Comparison of ENCODE assay signal across 1 cellular context in the genomic region with DNA sequence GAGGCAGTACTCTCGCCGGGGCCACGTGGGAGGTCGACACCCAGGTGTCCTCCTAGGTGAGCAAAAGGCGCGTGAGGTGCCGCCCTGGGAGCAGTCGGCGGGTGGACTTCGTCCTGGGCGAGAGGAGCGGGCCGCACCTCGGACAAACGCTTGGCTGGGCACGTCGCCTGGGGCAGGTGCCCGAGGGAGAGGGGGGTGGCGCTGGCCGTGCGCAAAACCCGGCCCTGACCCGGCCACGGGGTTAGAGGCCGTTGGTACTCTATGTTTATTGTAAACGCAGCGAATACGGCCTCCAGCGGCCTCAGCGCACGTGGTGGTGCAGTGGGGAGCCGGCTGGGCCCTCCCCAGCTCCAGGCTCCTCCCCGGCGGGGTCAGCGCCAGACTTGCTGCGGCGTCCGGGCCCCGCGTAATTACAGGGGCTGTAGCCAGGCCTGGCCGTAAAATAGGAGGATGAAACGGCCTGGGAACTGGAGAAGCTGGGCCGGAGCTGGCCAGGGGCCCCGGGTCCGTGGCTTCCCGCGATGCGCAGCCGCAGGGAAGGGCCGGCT.
TF ChIP-seq lines count a peak whose summit lies in the region.

No MANE protein-coding gene starts in this region.

TF ChIP-seq in HepG2, 621 proteins besides CTCF, POLR2A, EP300 and RAD21 (continued from another document and continues in another):
- TF ChIP-seq, protein P1, sequence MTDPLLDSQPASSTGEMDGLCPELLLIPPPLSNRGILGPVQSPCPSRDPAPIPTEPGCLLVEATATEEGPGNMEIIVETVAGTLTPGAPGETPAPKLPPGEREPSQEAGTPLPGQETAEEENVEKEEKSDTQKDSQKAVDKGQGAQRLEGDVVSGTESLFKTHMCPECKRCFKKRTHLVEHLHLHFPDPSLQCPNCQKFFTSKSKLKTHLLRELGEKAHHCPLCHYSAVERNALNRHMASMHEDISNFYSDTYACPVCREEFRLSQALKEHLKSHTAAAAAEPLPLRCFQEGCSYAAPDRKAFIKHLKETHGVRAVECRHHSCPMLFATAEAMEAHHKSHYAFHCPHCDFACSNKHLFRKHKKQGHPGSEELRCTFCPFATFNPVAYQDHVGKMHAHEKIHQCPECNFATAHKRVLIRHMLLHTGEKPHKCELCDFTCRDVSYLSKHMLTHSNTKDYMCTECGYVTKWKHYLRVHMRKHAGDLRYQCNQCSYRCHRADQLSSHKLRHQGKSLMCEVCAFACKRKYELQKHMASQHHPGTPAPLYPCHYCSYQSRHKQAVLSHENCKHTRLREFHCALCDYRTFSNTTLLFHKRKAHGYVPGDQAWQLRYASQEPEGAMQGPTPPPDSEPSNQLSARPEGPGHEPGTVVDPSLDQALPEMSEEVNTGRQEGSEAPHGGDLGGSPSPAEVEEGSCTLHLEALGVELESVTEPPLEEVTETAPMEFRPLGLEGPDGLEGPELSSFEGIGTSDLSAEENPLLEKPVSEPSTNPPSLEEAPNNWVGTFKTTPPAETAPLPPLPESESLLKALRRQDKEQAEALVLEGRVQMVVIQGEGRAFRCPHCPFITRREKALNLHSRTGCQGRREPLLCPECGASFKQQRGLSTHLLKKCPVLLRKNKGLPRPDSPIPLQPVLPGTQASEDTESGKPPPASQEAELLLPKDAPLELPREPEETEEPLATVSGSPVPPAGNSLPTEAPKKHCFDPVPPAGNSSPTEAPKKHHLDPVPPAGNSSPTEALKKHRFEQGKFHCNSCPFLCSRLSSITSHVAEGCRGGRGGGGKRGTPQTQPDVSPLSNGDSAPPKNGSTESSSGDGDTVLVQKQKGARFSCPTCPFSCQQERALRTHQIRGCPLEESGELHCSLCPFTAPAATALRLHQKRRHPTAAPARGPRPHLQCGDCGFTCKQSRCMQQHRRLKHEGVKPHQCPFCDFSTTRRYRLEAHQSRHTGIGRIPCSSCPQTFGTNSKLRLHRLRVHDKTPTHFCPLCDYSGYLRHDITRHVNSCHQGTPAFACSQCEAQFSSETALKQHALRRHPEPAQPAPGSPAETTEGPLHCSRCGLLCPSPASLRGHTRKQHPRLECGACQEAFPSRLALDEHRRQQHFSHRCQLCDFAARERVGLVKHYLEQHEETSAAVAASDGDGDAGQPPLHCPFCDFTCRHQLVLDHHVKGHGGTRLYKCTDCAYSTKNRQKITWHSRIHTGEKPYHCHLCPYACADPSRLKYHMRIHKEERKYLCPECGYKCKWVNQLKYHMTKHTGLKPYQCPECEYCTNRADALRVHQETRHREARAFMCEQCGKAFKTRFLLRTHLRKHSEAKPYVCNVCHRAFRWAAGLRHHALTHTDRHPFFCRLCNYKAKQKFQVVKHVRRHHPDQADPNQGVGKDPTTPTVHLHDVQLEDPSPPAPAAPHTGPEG (CRISPR knock-in tag; IDR thresholded peaks at IDR 0.05) = no peak
- 0 out of 2 replicates have a peak, but pooled peaks have one; percentile 92 for TF ChIP-seq ZNF598 (CRISPR knock-in tag; IDR thresholded peaks at IDR 0.05; ENCODE audit: borderline replicate concordance)
- TF ChIP-seq ATF7-NPFF (CRISPR knock-in tag; IDR thresholded peaks at IDR 0.05; ENCODE audit: low read depth) = peak; percentile 88
- TF ChIP-seq TSC22D2 (CRISPR knock-in tag; IDR thresholded peaks at IDR 0.05; ENCODE audit: borderline replicate concordance) = peak; percentile 69; the same call in 1 of the 2 replicates
- TF ChIP-seq ZFP36L1 (CRISPR knock-in tag; IDR thresholded peaks at IDR 0.05) = peak; percentile 99
- peak; percentile 81 for TF ChIP-seq RFXAP (CRISPR knock-in tag; IDR thresholded peaks at IDR 0.05; ENCODE audit: borderline replicate concordance)
- TF ChIP-seq, protein P2, sequence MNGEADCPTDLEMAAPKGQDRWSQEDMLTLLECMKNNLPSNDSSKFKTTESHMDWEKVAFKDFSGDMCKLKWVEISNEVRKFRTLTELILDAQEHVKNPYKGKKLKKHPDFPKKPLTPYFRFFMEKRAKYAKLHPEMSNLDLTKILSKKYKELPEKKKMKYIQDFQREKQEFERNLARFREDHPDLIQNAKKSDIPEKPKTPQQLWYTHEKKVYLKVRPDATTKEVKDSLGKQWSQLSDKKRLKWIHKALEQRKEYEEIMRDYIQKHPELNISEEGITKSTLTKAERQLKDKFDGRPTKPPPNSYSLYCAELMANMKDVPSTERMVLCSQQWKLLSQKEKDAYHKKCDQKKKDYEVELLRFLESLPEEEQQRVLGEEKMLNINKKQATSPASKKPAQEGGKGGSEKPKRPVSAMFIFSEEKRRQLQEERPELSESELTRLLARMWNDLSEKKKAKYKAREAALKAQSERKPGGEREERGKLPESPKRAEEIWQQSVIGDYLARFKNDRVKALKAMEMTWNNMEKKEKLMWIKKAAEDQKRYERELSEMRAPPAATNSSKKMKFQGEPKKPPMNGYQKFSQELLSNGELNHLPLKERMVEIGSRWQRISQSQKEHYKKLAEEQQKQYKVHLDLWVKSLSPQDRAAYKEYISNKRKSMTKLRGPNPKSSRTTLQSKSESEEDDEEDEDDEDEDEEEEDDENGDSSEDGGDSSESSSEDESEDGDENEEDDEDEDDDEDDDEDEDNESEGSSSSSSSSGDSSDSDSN (CRISPR knock-in tag; IDR thresholded peaks at IDR 0.05) = peak; percentile 94
- TF ChIP-seq MEF2D (CRISPR knock-in tag; IDR thresholded peaks at IDR 0.05) = peak; percentile 94
- TF ChIP-seq HDAC6 (IDR thresholded peaks at IDR 0.05; ENCODE audit: low read depth, low read length) = no peak
- TF ChIP-seq KLF12 (CRISPR knock-in tag; IDR thresholded peaks at IDR 0.05; ENCODE audit: borderline replicate concordance) = peak; percentile 19; the same call in 1 of the 2 replicates
- TF ChIP-seq ZNF672 (CRISPR knock-in tag; IDR thresholded peaks at IDR 0.05) = peak; percentile 85; the same call in 1 of the 2 replicates
- peak; percentile 82; the same call in 1 of the 2 replicates for TF ChIP-seq TOE1 (CRISPR knock-in tag; IDR thresholded peaks at IDR 0.05)
- TF ChIP-seq, protein P3, sequence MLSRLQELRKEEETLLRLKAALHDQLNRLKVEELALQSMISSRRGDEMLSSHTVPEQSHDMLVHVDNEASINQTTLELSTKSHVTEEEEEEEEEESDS (CRISPR knock-in tag; IDR thresholded peaks at IDR 0.05; ENCODE audit: borderline replicate concordance) = peak; percentile 88
- peak; percentile 91 for TF ChIP-seq SIN3A (IDR thresholded peaks at IDR 0.05; ENCODE audit: borderline replicate concordance, low read depth, low read length)
- peak; percentile 90 for TF ChIP-seq HMG20A (CRISPR knock-in tag; IDR thresholded peaks at IDR 0.05; ENCODE audit: borderline replicate concordance)
- TF ChIP-seq ZNF510 (CRISPR knock-in tag; IDR thresholded peaks at IDR 0.05; ENCODE audit: low read depth) = peak; percentile 62
- TF ChIP-seq HOXA5 (CRISPR knock-in tag; IDR thresholded peaks at IDR 0.05) = peak; percentile 50; the same call in 1 of the 2 replicates
- peak; percentile 96 for TF ChIP-seq REXO4 (CRISPR knock-in tag; IDR thresholded peaks at IDR 0.05; ENCODE audit: borderline replicate concordance)
- peak; percentile 98 for TF ChIP-seq HDAC1 (CRISPR knock-in tag; IDR thresholded peaks at IDR 0.05)
- TF ChIP-seq ZNF713 (CRISPR knock-in tag; IDR thresholded peaks at IDR 0.05) = 0 out of 2 replicates have a peak, but pooled peaks have one; percentile 81
- TF ChIP-seq RFX1 (IDR thresholded peaks at IDR 0.05) = no peak
- TF ChIP-seq ZNF615 (CRISPR knock-in tag; IDR thresholded peaks at IDR 0.05; ENCODE audit: borderline replicate concordance) = peak; percentile 92; the same call in 1 of the 2 replicates
- TF ChIP-seq GABPB1 (CRISPR knock-in tag; IDR thresholded peaks at IDR 0.05) = peak; percentile 86
- no peak; the same call in 1 of the 2 replicates for TF ChIP-seq SIN3B (IDR thresholded peaks at IDR 0.05; ENCODE audit: low read length)
- TF ChIP-seq NFKB2 (CRISPR knock-in tag; IDR thresholded peaks at IDR 0.05; ENCODE audit: borderline replicate concordance) = peak; percentile 86; the same call in 1 of the 2 replicates
- no peak for TF ChIP-seq RFX5 (IDR thresholded peaks at IDR 0.05; ENCODE audit: low read depth, low read length)
- TF ChIP-seq, protein P4, sequence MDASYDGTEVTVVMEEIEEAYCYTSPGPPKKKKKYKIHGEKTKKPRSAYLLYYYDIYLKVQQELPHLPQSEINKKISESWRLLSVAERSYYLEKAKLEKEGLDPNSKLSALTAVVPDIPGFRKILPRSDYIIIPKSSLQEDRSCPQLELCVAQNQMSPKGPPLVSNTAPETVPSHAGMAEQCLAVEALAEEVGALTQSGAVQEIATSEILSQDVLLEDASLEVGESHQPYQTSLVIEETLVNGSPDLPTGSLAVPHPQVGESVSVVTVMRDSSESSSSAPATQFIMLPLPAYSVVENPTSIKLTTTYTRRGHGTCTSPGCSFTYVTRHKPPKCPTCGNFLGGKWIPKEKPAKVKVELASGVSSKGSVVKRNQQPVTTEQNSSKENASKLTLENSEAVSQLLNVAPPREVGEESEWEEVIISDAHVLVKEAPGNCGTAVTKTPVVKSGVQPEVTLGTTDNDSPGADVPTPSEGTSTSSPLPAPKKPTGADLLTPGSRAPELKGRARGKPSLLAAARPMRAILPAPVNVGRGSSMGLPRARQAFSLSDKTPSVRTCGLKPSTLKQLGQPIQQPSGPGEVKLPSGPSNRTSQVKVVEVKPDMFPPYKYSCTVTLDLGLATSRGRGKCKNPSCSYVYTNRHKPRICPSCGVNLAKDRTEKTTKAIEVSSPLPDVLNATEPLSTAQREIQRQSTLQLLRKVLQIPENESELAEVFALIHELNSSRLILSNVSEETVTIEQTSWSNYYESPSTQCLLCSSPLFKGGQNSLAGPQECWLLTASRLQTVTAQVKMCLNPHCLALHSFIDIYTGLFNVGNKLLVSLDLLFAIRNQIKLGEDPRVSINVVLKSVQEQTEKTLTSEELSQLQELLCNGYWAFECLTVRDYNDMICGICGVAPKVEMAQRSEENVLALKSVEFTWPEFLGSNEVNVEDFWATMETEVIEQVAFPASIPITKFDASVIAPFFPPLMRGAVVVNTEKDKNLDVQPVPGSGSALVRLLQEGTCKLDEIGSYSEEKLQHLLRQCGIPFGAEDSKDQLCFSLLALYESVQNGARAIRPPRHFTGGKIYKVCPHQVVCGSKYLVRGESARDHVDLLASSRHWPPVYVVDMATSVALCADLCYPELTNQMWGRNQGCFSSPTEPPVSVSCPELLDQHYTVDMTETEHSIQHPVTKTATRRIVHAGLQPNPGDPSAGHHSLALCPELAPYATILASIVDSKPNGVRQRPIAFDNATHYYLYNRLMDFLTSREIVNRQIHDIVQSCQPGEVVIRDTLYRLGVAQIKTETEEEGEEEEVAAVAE (CRISPR knock-in tag; IDR thresholded peaks at IDR 0.05; ENCODE audit: borderline replicate concordance) = peak; percentile 85; the same call in 1 of the 2 replicates
- no peak for TF ChIP-seq FOXP1 (IDR thresholded peaks at IDR 0.05)
- peak; percentile 95 for TF ChIP-seq FOXP1 (CRISPR knock-in tag; IDR thresholded peaks at IDR 0.05)
- TF ChIP-seq ZNF230 (CRISPR knock-in tag; IDR thresholded peaks at IDR 0.05) = peak; percentile 44; the same call in 1 of the 2 replicates
- TF ChIP-seq HNRNPLL (IDR thresholded peaks at IDR 0.05; ENCODE audit: low read depth, low read length, poor library complexity, severe bottlenecking) = peak; percentile 95
- TF ChIP-seq RBM22 (optimal IDR thresholded peaks at IDR 0.05; ENCODE audit: low read length) = peak; percentile 13
- peak; percentile 97 for TF ChIP-seq ZNF552 (CRISPR knock-in tag; IDR thresholded peaks at IDR 0.05; ENCODE audit: borderline replicate concordance)
- no peak for TF ChIP-seq ZNF720 (CRISPR knock-in tag; IDR thresholded peaks at IDR 0.05)
- TF ChIP-seq, protein P5, sequence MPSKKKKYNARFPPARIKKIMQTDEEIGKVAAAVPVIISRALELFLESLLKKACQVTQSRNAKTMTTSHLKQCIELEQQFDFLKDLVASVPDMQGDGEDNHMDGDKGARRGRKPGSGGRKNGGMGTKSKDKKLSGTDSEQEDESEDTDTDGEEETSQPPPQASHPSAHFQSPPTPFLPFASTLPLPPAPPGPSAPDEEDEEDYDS (CRISPR knock-in tag; IDR thresholded peaks at IDR 0.05) = peak; percentile 70
- TF ChIP-seq NFIB (CRISPR knock-in tag; IDR thresholded peaks at IDR 0.05; ENCODE audit: borderline replicate concordance) = no peak
- TF ChIP-seq ASH2L (IDR thresholded peaks at IDR 0.05; ENCODE audit: insufficient read length, low read depth, low read length) = peak; percentile 55
- peak; percentile 86 for TF ChIP-seq TGIF2 (CRISPR knock-in tag; IDR thresholded peaks at IDR 0.05)
- peak; percentile 84 for TF ChIP-seq ZFP90 (CRISPR knock-in tag; IDR thresholded peaks at IDR 0.05; ENCODE audit: borderline replicate concordance)
- TF ChIP-seq, protein P6, sequence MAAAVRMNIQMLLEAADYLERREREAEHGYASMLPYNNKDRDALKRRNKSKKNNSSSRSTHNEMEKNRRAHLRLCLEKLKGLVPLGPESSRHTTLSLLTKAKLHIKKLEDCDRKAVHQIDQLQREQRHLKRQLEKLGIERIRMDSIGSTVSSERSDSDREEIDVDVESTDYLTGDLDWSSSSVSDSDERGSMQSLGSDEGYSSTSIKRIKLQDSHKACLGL (CRISPR knock-in tag; IDR thresholded peaks at IDR 0.05) = peak; percentile 92
- TF ChIP-seq, protein P7, sequence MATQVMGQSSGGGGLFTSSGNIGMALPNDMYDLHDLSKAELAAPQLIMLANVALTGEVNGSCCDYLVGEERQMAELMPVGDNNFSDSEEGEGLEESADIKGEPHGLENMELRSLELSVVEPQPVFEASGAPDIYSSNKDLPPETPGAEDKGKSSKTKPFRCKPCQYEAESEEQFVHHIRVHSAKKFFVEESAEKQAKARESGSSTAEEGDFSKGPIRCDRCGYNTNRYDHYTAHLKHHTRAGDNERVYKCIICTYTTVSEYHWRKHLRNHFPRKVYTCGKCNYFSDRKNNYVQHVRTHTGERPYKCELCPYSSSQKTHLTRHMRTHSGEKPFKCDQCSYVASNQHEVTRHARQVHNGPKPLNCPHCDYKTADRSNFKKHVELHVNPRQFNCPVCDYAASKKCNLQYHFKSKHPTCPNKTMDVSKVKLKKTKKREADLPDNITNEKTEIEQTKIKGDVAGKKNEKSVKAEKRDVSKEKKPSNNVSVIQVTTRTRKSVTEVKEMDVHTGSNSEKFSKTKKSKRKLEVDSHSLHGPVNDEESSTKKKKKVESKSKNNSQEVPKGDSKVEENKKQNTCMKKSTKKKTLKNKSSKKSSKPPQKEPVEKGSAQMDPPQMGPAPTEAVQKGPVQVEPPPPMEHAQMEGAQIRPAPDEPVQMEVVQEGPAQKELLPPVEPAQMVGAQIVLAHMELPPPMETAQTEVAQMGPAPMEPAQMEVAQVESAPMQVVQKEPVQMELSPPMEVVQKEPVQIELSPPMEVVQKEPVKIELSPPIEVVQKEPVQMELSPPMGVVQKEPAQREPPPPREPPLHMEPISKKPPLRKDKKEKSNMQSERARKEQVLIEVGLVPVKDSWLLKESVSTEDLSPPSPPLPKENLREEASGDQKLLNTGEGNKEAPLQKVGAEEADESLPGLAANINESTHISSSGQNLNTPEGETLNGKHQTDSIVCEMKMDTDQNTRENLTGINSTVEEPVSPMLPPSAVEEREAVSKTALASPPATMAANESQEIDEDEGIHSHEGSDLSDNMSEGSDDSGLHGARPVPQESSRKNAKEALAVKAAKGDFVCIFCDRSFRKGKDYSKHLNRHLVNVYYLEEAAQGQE (IDR thresholded peaks at IDR 0.05; ENCODE audit: borderline replicate concordance in 1 of 2, low read depth in 1 of 2, low read length in 2 of 2) = no peak; a peak in 1 of 4 replicates
- TF ChIP-seq NFYC (CRISPR knock-in tag; IDR thresholded peaks at IDR 0.05) = peak; percentile 30; the same call in 1 of the 2 replicates
- TF ChIP-seq, protein P8, sequence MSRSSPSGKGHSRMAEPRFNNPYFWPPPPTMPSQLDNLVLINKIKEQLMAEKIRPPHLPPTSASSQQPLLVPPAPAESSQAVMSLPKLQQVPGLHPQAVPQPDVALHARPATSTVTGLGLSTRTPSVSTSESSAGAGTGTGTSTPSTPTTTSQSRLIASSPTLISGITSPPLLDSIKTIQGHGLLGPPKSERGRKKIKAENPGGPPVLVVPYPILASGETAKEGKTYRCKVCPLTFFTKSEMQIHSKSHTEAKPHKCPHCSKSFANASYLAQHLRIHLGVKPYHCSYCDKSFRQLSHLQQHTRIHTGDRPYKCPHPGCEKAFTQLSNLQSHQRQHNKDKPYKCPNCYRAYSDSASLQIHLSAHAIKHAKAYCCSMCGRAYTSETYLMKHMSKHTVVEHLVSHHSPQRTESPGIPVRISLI (CRISPR knock-in tag; IDR thresholded peaks at IDR 0.05; ENCODE audit: borderline replicate concordance) = peak; percentile 68; the same call in 1 of the 2 replicates
